ENCODE assay signal across 24 cellular contexts in the genomic region with DNA sequence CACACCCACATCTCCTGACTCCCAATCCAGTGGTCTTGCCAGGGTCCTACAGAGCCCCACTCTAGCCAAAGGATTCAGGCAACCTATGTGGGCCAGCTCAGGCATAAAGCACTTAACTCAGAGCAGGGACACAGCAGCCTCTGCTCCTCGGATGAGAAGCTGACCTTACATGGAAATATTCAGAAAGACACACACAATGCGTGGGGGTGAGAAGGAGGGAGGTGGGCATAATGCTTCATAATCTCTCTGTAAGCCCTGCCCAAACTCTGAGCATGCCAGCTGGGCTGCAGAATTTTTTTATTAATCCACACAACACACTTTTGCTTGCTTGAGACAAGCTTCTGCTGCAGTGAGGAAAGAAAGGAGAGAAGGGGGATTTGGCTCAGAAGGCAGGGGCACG. TPM values are rescaled to one million over a fixed set of nuclear protein-coding genes. Genes with fewer than 3 reads are reported as not detected.
"Had no signal": no experiment of that assay in that cellular context is flagged by ENCODE, and none has a peak within 500 bp of the region (broad histone marks: within the 10 kb centered on the region; RNA-seq: fewer than 3 reads in every experiment).

No MANE protein-coding gene starts in this region.

- H3K4me1 ChIP-seq: breast epithelium, foreskin keratinocyte, lower lobe of right lung, tibial nerve had no signal

- H3K36me3 ChIP-seq: breast epithelium, lower lobe of right lung, neural progenitor cell, stomach, suprapubic skin, tibial nerve had no signal

- H3K4me3 ChIP-seq: breast epithelium, lower lobe of right lung, neural progenitor cell, stomach, suprapubic skin, tibial nerve had no signal

- DNase-seq: activated B cell treated with CpG ODN at 0.5 μM for 24 hours; activated CD4-positive, alpha-beta T cell treated with anti-CD3 and anti-CD28 coated beads, Interleukin-2, amount 50 U/mL, for 1 hour; activated CD8-positive, alpha-beta T cell treated with anti-CD3 and anti-CD28 coated beads for 36 hours; activated gamma-delta T cell treated with Interleukin-2 at 50 U/mL for 16 hours; activated naive CD4-positive, alpha-beta T cell treated with anti-CD3 and anti-CD28 coated beads, Interleukin-2, amount 50 U/mL, for 16 hours; activated T-cell treated with anti-CD3 and anti-CD28 coated beads, Interleukin-2, amount 50 U/mL, for 4 hours; foreskin keratinocyte; kidney glomerular epithelial cell; mesenchymal stem cell; natural killer cell; retina; small intestine; stimulated activated CD4-positive, alpha-beta T cell treated with anti-CD3 and anti-CD28 coated beads, Interleukin-1b, Interleukin-23, amount 100 ng/mL, for 48 hours; stimulated activated naive B cell treated with anti-CD40 and anti-IgM and Interleukin-4, amounts not matched to agents 10 μg/mL and 1 μg/mL and 100 μg/mL, for 72 hours; stomach had no signal

- H3K9me3 ChIP-seq: breast epithelium, lower lobe of right lung, stomach, suprapubic skin, tibial nerve had no signal

- H3K27ac ChIP-seq: breast epithelium, foreskin keratinocyte, lower lobe of right lung, neural progenitor cell, suprapubic skin, tibial nerve had no signal

- H3K9ac ChIP-seq: neural progenitor cell had no signal

- ATAC-seq: activated CD8-positive, alpha-beta T cell treated with anti-CD3 and anti-CD28 coated beads for 36 hours; activated T-cell treated with anti-CD3 and anti-CD28 coated beads, Interleukin-2, amount 50 U/mL, for 4 hours; activated T-helper 17 cell treated with anti-CD3 and anti-CD28 coated beads, Interleukin-2, amount 50 U/mL, for 72 hours; esophagus mucosa; foreskin keratinocyte; natural killer cell; sciatic nerve; stimulated activated naive B cell treated with anti-CD40 and anti-IgM and Interleukin-4, amounts not matched to agents 10 μg/mL and 1 μg/mL and 100 μg/mL, for 72 hours had no signal

- H3K27me3 ChIP-seq: breast epithelium, neural progenitor cell, stomach, suprapubic skin, tibial nerve had no signal

RNA-seq across cellular contexts. Expression of gene KCND3, which starts 21.6 kb away (rescaled TPM):
- total RNA-seq: activated CD8-positive, alpha-beta T cell treated with anti-CD3 and anti-CD28 coated beads for 36 hours; activated T-cell treated with anti-CD3 and anti-CD28 coated beads, Interleukin-2, amount 50 U/mL, for 4 hours; activated T-helper 17 cell treated with anti-CD3 and anti-CD28 coated beads, Interleukin-2, amount 50 U/mL, for 72 hours; glomerular endothelial cell had no signal
